8 cellular contexts compared by ENCODE assay signal in the genomic region with DNA sequence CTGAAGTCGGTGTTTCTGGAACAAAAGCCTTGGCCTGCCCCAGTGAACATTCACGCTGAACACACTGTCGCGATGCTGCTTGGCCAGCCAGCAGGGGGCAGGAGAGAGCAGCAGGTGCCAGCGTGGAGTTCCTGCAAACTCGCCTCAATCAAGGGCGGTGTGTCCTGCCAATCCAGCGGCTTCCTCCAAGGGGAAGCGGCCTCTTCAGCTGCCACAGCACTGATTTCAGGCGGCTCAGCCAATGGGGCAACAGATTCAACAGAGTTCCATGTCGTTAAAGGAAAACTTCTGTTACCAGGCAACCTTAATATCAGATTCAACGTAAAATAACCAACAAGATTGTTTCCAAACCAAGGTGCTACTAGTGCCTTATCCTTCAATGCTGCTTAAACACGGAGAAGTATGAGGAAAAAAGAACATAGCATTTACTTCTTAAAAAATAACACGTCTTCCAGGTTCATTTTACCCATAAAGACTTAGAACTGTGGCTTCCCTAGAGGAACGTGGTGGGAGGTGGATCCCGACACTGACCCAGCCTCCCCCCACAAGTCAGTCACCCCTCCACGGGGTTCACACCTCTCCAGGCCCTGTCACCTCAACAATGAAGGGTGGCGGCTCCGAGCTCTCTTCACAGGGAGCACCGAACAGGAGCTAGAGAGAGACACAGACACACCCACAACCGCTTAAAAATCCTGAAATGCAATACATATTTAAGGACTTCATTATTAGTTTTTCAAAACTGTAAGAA.
DNase-seq lines count a peak whose midpoint lies in the region; ATAC-seq lines count a peak whose summit lies in the region.

No MANE protein-coding gene starts in this region.

- ATAC-seq in HG02870 (IDR thresholded peaks at IDR 0.05; ENCODE audit: unreplicated experiment) (peak; percentile 58), left lobe of liver (peak; percentile 97), GM19035 (IDR thresholded peaks at IDR 0.05; ENCODE audit: unreplicated experiment) (no peak)

- H3K27me3 Mint-ChIP-seq in activated CD4-positive, alpha-beta T cell treated with anti-CD3 and anti-CD28 coated beads, Interleukin-2, amount 10 ng/mL, durations not matched to agents 24 days and 14 days: peaks cover 6% of the 10 kb centered on the region

- no peaks in the 10 kb centered on the region for H3K36me3 Mint-ChIP-seq in activated CD4-positive, alpha-beta T cell treated with anti-CD3 and anti-CD28 coated beads, Interleukin-2, amount 10 ng/mL, durations not matched to agents 24 days and 14 days (ENCODE audit: low read depth)

- peak overlapping the region; percentile 82 for H3K27ac ChIP-seq in cingulate gyrus (ENCODE audit: low read depth, low read length)

- intact Hi-C loops in activated CD4-positive, alpha-beta T cell treated with anti-CD3 and anti-CD28 coated beads, Interleukin-2, amount 10 ng/mL, durations not matched to agents 24 days and 14 days (cut with micrococcal nuclease): loop anchor here (10.0 kb wide), 2 partner anchors 294 to 564 kb away; no protein-coding TSS in a partner anchor

- H3K4me1 Mint-ChIP-seq in activated CD4-positive, alpha-beta T cell treated with anti-CD3 and anti-CD28 coated beads, Interleukin-2, amount 10 ng/mL, durations not matched to agents 24 days and 14 days: peaks cover 10% of the 10 kb centered on the region

- DNase-seq in EL (peak; percentile 80), NCI-H446 (lab: John Stamatoyannopoulos, UW) (peak; percentile 69 to 84), left lobe of liver (ENCODE audit: low spot score) (peak; percentile 91)
- peak; percentile 93 for DNase-seq in activated CD4-positive, alpha-beta T cell treated with anti-CD3 and anti-CD28 coated beads, Interleukin-2, amount 10 ng/mL, durations not matched to agents 24 days and 14 days
- peak; percentile 87 to 91 for DNase-seq in stimulated activated CD4-positive, alpha-beta T cell treated with anti-CD3 and anti-CD28 coated beads, Interleukin-2, amount 100 ng/mL, for 24 hours

- H3K9me3 Mint-ChIP-seq in activated CD4-positive, alpha-beta T cell treated with anti-CD3 and anti-CD28 coated beads, Interleukin-2, amount 10 ng/mL, durations not matched to agents 24 days and 14 days: no peaks in the 10 kb centered on the region

- no peak overlapping the region for H3K27ac Mint-ChIP-seq in activated CD4-positive, alpha-beta T cell treated with anti-CD3 and anti-CD28 coated beads, Interleukin-2, amount 10 ng/mL, durations not matched to agents 24 days and 14 days

- H3K4me3 Mint-ChIP-seq in activated CD4-positive, alpha-beta T cell treated with anti-CD3 and anti-CD28 coated beads, Interleukin-2, amount 10 ng/mL, durations not matched to agents 24 days and 14 days: no peak overlapping the region
